Comparison of ENCODE assay signal across 9 cellular contexts in genomic region chr12:67661311-67662011, GRCh38. TPM values are rescaled to one million over a fixed set of nuclear protein-coding genes. Genes with fewer than 3 reads are reported as not detected.
DNase-seq lines count a peak whose midpoint lies in the region; ATAC-seq and TF ChIP-seq lines count a peak whose summit lies in the region.
"Had no signal": no experiment of that assay in that cellular context is flagged by ENCODE, and none has a peak within 500 bp of the region (broad histone marks: within the 10 kb centered on the region; RNA-seq: fewer than 3 reads in every experiment).

No MANE protein-coding gene starts in this region.

- peak overlapping the region; percentile 65 to 66 for H3K27ac Mint-ChIP-seq in natural killer cell
- peak overlapping the region in 1 of 2 donors; percentile 5 for H3K27ac Mint-ChIP-seq in natural killer cell treated with Interleukin-12 subunit alpha and Interleukin-12 subunit beta and Interleukin-15 and Interleukin-18, amount 100 ng/mL, for 72 hours
- no peak overlapping the region for H3K27ac Mint-ChIP-seq in type B pancreatic cell

- H3K4me1 Mint-ChIP-seq in natural killer cell (peaks cover 75 to 81% of the 10 kb centered on the region in 2 donors), type B pancreatic cell (ENCODE audit: unreplicated experiment) (peaks cover 64% of the 10 kb centered on the region)
- H3K4me1 Mint-ChIP-seq in natural killer cell treated with Interleukin-12 subunit alpha and Interleukin-12 subunit beta and Interleukin-15 and Interleukin-18, amount 100 ng/mL, for 72 hours (ENCODE audit: low read depth in 2 of 2), result peaks cover 57 to 61% of the 10 kb centered on the region in 2 donors

- no peaks in the 10 kb centered on the region for H3K9me3 Mint-ChIP-seq in natural killer cell
- no peaks in the 10 kb centered on the region for H3K9me3 Mint-ChIP-seq in natural killer cell treated with Interleukin-12 subunit alpha and Interleukin-12 subunit beta and Interleukin-15 and Interleukin-18, amount 100 ng/mL, for 72 hours
- no peaks in the 10 kb centered on the region for H3K9me3 Mint-ChIP-seq in type B pancreatic cell

- ATAC-seq in natural killer cell (peak in 1 of 3 donors; percentile 44), SK-N-SH treated with all-trans-retinoic acid at 6 μM for 48 hours (peak; percentile 81)
- ATAC-seq in natural killer cell treated with Interleukin-12 subunit alpha and Interleukin-12 subunit beta and Interleukin-15 and Interleukin-18, amount 100 ng/mL, for 72 hours, result no peak

- DNase-seq in natural killer cell (no peak), globus pallidus (ENCODE audit: low spot score) (peak; percentile 39), type B pancreatic cell (ENCODE audit: extremely low spot score, unreplicated experiment) (no peak), HuH-7 (ENCODE audit: low spot score) (no peak)
- DNase-seq in natural killer cell treated with Interleukin-12 subunit alpha and Interleukin-12 subunit beta and Interleukin-15 and Interleukin-18, amount 100 ng/mL, for 72 hours (ENCODE audit: low spot score), result no peak
- no peak for DNase-seq in activated CD4-positive, CD25-positive, alpha-beta regulatory T cell treated with anti-CD3 and anti-CD28 coated beads, Interleukin-2, amount 50 U/mL, for 72 hours
- no peak for DNase-seq in activated CD4-positive, alpha-beta T cell treated with anti-CD3 and anti-CD28 coated beads, Interleukin-2, amount 50 U/mL, for 4 hours
- DNase-seq: COR-L47 had no signal

- intact Hi-C loops in natural killer cell (cut with micrococcal nuclease), result loop anchor here (5.0 kb wide), 1 partner anchor 304 kb away; no protein-coding TSS in a partner anchor

- TF ChIP-seq CTCF in natural killer cell (IDR thresholded peaks at IDR 0.05) (no peak), type B pancreatic cell (conservative IDR thresholded peaks at IDR 0.05) (no peak)

- H3K27me3 Mint-ChIP-seq in natural killer cell (ENCODE audit: low read depth in 2 of 2), result no peaks in the 10 kb centered on the region
- H3K27me3 Mint-ChIP-seq in natural killer cell treated with Interleukin-12 subunit alpha and Interleukin-12 subunit beta and Interleukin-15 and Interleukin-18, amount 100 ng/mL, for 72 hours, result no peaks in the 10 kb centered on the region
- H3K27me3 Mint-ChIP-seq in type B pancreatic cell, result no peaks in the 10 kb centered on the region

- H3K36me3 Mint-ChIP-seq in natural killer cell, result peaks cover 8% of the 10 kb centered on the region
- H3K36me3 Mint-ChIP-seq in natural killer cell treated with Interleukin-12 subunit alpha and Interleukin-12 subunit beta and Interleukin-15 and Interleukin-18, amount 100 ng/mL, for 72 hours, result peaks cover 19% of the 10 kb centered on the region
- H3K36me3 Mint-ChIP-seq in type B pancreatic cell, result peaks cover 44% of the 10 kb centered on the region

- peak overlapping the region; percentile 28 for H3K4me3 Mint-ChIP-seq in natural killer cell
- H3K4me3 Mint-ChIP-seq in natural killer cell treated with Interleukin-12 subunit alpha and Interleukin-12 subunit beta and Interleukin-15 and Interleukin-18, amount 100 ng/mL, for 72 hours, result no peak overlapping the region
- peak overlapping the region; percentile 30 for H3K4me3 Mint-ChIP-seq in type B pancreatic cell

TF ChIP-seq in SK-N-SH treated with all-trans-retinoic acid at 6 μM for 48 hours, 23 proteins besides CTCF, POLR2A, EP300 and RAD21 (continues in another document):
- TF ChIP-seq, protein P1, sequence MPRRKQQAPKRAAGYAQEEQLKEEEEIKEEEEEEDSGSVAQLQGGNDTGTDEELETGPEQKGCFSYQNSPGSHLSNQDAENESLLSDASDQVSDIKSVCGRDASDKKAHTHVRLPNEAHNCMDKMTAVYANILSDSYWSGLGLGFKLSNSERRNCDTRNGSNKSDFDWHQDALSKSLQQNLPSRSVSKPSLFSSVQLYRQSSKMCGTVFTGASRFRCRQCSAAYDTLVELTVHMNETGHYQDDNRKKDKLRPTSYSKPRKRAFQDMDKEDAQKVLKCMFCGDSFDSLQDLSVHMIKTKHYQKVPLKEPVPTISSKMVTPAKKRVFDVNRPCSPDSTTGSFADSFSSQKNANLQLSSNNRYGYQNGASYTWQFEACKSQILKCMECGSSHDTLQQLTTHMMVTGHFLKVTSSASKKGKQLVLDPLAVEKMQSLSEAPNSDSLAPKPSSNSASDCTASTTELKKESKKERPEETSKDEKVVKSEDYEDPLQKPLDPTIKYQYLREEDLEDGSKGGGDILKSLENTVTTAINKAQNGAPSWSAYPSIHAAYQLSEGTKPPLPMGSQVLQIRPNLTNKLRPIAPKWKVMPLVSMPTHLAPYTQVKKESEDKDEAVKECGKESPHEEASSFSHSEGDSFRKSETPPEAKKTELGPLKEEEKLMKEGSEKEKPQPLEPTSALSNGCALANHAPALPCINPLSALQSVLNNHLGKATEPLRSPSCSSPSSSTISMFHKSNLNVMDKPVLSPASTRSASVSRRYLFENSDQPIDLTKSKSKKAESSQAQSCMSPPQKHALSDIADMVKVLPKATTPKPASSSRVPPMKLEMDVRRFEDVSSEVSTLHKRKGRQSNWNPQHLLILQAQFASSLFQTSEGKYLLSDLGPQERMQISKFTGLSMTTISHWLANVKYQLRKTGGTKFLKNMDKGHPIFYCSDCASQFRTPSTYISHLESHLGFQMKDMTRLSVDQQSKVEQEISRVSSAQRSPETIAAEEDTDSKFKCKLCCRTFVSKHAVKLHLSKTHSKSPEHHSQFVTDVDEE (CRISPR knock-in tag; IDR thresholded peaks at IDR 0.05), result peak; percentile 81
- TF ChIP-seq ZNF70 (CRISPR knock-in tag; IDR thresholded peaks at IDR 0.05) (peak; percentile 95), OSR1 (CRISPR knock-in tag; IDR thresholded peaks at IDR 0.05) (no peak), ZNF8 (CRISPR knock-in tag; IDR thresholded peaks at IDR 0.05) (peak; percentile 11; the same call in 1 of the 2 replicates), TOX (CRISPR knock-in tag; IDR thresholded peaks at IDR 0.05; ENCODE audit: borderline replicate concordance) (0 out of 2 replicates have a peak, but pooled peaks have one; percentile 46), CSDC2 (CRISPR knock-in tag; IDR thresholded peaks at IDR 0.05) (no peak), CSRNP3 (CRISPR knock-in tag; IDR thresholded peaks at IDR 0.05) (no peak), ZFP30 (CRISPR knock-in tag; IDR thresholded peaks at IDR 0.05) (no peak), GLIS3 (CRISPR knock-in tag; IDR thresholded peaks at IDR 0.05) (no peak)
- TF ChIP-seq, protein P2, sequence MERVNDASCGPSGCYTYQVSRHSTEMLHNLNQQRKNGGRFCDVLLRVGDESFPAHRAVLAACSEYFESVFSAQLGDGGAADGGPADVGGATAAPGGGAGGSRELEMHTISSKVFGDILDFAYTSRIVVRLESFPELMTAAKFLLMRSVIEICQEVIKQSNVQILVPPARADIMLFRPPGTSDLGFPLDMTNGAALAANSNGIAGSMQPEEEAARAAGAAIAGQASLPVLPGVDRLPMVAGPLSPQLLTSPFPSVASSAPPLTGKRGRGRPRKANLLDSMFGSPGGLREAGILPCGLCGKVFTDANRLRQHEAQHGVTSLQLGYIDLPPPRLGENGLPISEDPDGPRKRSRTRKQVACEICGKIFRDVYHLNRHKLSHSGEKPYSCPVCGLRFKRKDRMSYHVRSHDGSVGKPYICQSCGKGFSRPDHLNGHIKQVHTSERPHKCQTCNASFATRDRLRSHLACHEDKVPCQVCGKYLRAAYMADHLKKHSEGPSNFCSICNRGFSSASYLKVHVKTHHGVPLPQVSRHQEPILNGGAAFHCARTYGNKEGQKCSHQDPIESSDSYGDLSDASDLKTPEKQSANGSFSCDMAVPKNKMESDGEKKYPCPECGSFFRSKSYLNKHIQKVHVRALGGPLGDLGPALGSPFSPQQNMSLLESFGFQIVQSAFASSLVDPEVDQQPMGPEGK (CRISPR knock-in tag; IDR thresholded peaks at IDR 0.05; ENCODE audit: borderline replicate concordance), result peak; percentile 68
- TF ChIP-seq, protein P3, sequence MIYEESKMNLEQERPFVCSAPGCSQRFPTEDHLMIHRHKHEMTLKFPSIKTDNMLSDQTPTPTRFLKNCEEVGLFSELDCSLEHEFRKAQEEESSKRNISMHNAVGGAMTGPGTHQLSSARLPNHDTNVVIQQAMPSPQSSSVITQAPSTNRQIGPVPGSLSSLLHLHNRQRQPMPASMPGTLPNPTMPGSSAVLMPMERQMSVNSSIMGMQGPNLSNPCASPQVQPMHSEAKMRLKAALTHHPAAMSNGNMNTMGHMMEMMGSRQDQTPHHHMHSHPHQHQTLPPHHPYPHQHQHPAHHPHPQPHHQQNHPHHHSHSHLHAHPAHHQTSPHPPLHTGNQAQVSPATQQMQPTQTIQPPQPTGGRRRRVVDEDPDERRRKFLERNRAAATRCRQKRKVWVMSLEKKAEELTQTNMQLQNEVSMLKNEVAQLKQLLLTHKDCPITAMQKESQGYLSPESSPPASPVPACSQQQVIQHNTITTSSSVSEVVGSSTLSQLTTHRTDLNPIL (CRISPR knock-in tag; IDR thresholded peaks at IDR 0.05; ENCODE audit: low read depth), result peak; percentile 82

RNA-seq across cellular contexts. Expression of gene DYRK2, which starts 12.9 kb away (rescaled TPM):
- total RNA-seq in natural killer cell (100 to 1,000 TPM in 2 of 3 donors, 10 to 100 TPM in 1; 88.1 to 108 (median 108) TPM), type B pancreatic cell (ENCODE audit: low replicate concordance) (78.3 and 80.5 TPM in 2 replicates)
- 10 to 100 TPM; 37.1 to 56.1 TPM for total RNA-seq in natural killer cell treated with Interleukin-12 subunit alpha and Interleukin-12 subunit beta and Interleukin-15 and Interleukin-18, amount 100 ng/mL, for 72 hours
